ENCODE assay signal across 8 cellular contexts in genomic region chr10:32980242-32980557, GRCh38. TPM values are rescaled to one million over a fixed set of nuclear protein-coding genes. Genes with fewer than 3 reads are reported as not detected.
DNase-seq lines count a peak whose midpoint lies in the region; ATAC-seq and TF ChIP-seq lines count a peak whose summit lies in the region.

No MANE protein-coding gene starts in this region.

- no peak for ATAC-seq in naive thymus-derived CD8-positive, alpha-beta T cell
- no peak for ATAC-seq in GM18498 (IDR thresholded peaks at IDR 0.05; ENCODE audit: unreplicated experiment)
- no peak for ATAC-seq in HG03520 (IDR thresholded peaks at IDR 0.05; ENCODE audit: unreplicated experiment)

- H3K4me3 ChIP-seq in AG09309 (ENCODE audit: control insufficient read depth, low read depth, low read length) (peak overlapping the region; percentile 15), HUES64 (ENCODE audit: low read length) (peak overlapping the region; percentile 64), choroid plexus epithelial cell (ENCODE audit: low read depth, low read length) (peak overlapping the region; percentile 46)

- H3K4me1 ChIP-seq in HUES64 (ENCODE audit: insufficient read depth, low read length), result peaks cover 24% of the 10 kb centered on the region

- H3K36me3 Mint-ChIP-seq in naive thymus-derived CD8-positive, alpha-beta T cell, result no peaks in the 10 kb centered on the region

- no peaks in the 10 kb centered on the region for H3K9me3 Mint-ChIP-seq in naive thymus-derived CD8-positive, alpha-beta T cell

- no peaks in the 10 kb centered on the region for H3K9me3 ChIP-seq in HUES64 (ENCODE audit: insufficient read depth, low read depth, low read length)

- peak overlapping the region; percentile 93 to 98 (median 96) for H3K4me3 Mint-ChIP-seq in naive thymus-derived CD8-positive, alpha-beta T cell

- TF ChIP-seq CTCF in AG09309 (IDR thresholded peaks at IDR 0.05; ENCODE audit: control insufficient read depth, insufficient read depth, low read depth, low read length, missing control alignments) (no peak), choroid plexus epithelial cell (conservative IDR thresholded peaks at IDR 0.05; ENCODE audit: low read depth, low read length) (no peak)

- H3K36me3 ChIP-seq in HUES64 (ENCODE audit: insufficient read depth, low read length), result no peaks in the 10 kb centered on the region

- 9% methylated on average over 6 of the region's 6 CpGs for WGBS in HUES64

- H3K9ac ChIP-seq in HUES64 (ENCODE audit: low read depth, low read length), result peak overlapping the region; percentile 69

- H3K27ac Mint-ChIP-seq in naive thymus-derived CD8-positive, alpha-beta T cell, result peak overlapping the region; percentile 91 to 97 (median 94)

- POLR2A ChIA-PET in naive thymus-derived CD8-positive, alpha-beta T cell (lab: Charles Lee), result interaction anchor here (1.0 to 2.7 kb wide), 6 partner anchors 9 to 534 kb away, joined by 3 to 14 read pairs (median 4); partner anchors contain the start of genes CCDC7 and ITGB1

- peaks cover 10 to 43% (median 21%) of the 10 kb centered on the region in 4 donors for H3K4me1 Mint-ChIP-seq in naive thymus-derived CD8-positive, alpha-beta T cell

- no peaks in the 10 kb centered on the region for H3K27me3 ChIP-seq in HUES64 (ENCODE audit: insufficient read depth, low read length)

- DNase-seq in AG09309 (ENCODE audit: low read depth) (no peak), choroid plexus epithelial cell (ENCODE audit: low read depth) (no peak), DMS79 treated with DMSO at 0.1 percent for 48 hours (lab: John Stamatoyannopoulos, UW) (no peak), DMS 273 (lab: John Stamatoyannopoulos, UW; ENCODE audit: unreplicated experiment) (no peak)
- no peak for DNase-seq in naive thymus-derived CD8-positive, alpha-beta T cell

- H3K27ac ChIP-seq in HUES64 (ENCODE audit: low read depth, low read length), result peak overlapping the region; percentile 73

- H3K27me3 Mint-ChIP-seq in naive thymus-derived CD8-positive, alpha-beta T cell, result peaks cover 0 to 6% (median 0%) of the 10 kb centered on the region in 5 donors

RNA-seq across cellular contexts. Expression of gene ITGB1, which starts 22.2 kb away (rescaled TPM):
- 236 TPM for polyA plus RNA-seq in HUES64 (2013, experiment 1 of 2)
- polyA plus RNA-seq in HUES64 (2013, experiment 2 of 2), result 283 TPM
- 10 to 100 TPM; 34.2 to 34.6 TPM for total RNA-seq in naive thymus-derived CD8-positive, alpha-beta T cell
- polyA plus RNA-seq in naive thymus-derived CD8-positive, alpha-beta T cell, result 100 to 1,000 TPM in 1 of 3 donors, 10 to 100 TPM in 2; 26.1 to 107 (median 28.9) TPM
